ENCODE assay signal across 23 cellular contexts in genomic region chr20:5088688-5089087, GRCh38.
"Had no signal": no experiment of that assay in that cellular context is flagged by ENCODE, and none has a peak within 500 bp of the region (broad histone marks: within the 10 kb centered on the region; RNA-seq: fewer than 3 reads in every experiment).

No MANE protein-coding gene starts in this region.

- H3K27ac Mint-ChIP-seq: activated naive CD4-positive, alpha-beta T cell treated with anti-CD3 and anti-CD28 coated beads, Interleukin-2, amount 50 U/mL, for 24 hours; endodermal cell; T-helper 2 cell treated with Interferon-gamma antibody and Interleukin-4, amounts not matched to agents 5 μg/mL and 100 μg/mL, for 36 hours had no signal

- H3K27ac ChIP-seq: epithelial cell of prostate, gastroesophageal sphincter, thyroid gland, upper lobe of right lung, WERI-Rb-1 had no signal

- H3K4me3 Mint-ChIP-seq: activated naive CD4-positive, alpha-beta T cell treated with anti-CD3 and anti-CD28 coated beads, Interleukin-2, amount 50 U/mL, for 24 hours; activated T-cell treated with anti-CD3 and anti-CD28 coated beads, Interleukin-2, amount 50 U/mL, for 4 hours; endodermal cell; neural crest cell; T-helper 2 cell treated with Interferon-gamma antibody and Interleukin-4, amounts not matched to agents 5 μg/mL and 100 μg/mL, for 36 hours had no signal

- H3K36me3 Mint-ChIP-seq: activated naive CD4-positive, alpha-beta T cell treated with anti-CD3 and anti-CD28 coated beads, Interleukin-2, amount 50 U/mL, for 24 hours had no signal

- H3K9me3 ChIP-seq: gastroesophageal sphincter, right lobe of liver, SK-N-SH, thyroid gland, upper lobe of right lung had no signal

- ATAC-seq: activated T-cell treated with anti-CD3 and anti-CD28 coated beads, Interleukin-2, amount 50 U/mL, for 4 hours; gastroesophageal sphincter; right lobe of liver; upper lobe of right lung had no signal

- H3K4me3 ChIP-seq: gastroesophageal sphincter, right lobe of liver, skin epidermis, thyroid gland, upper lobe of right lung had no signal

- H3K4me1 ChIP-seq: gastroesophageal sphincter, right lobe of liver, thyroid gland had no signal

- DNase-seq: activated CD4-positive, alpha-beta T cell treated with anti-CD3 and anti-CD28 coated beads for 1 hour; activated CD4-positive, alpha-beta T cell treated with anti-CD3 and anti-CD28 coated beads, Interleukin-2, amount 50 U/mL, for 4 hours; activated CD8-positive, alpha-beta memory T cell treated with anti-CD3 and anti-CD28 coated beads, Interleukin-2, amount 50 U/mL, for 48 hours; activated effector memory CD4-positive, alpha-beta T cell treated with Interleukin-2 at 50 U/mL for 16 hours; activated T-cell treated with anti-CD3 and anti-CD28 coated beads, Interleukin-2, amount 50 U/mL, for 4 hours; central memory CD4-positive, alpha-beta T cell; endodermal cell; hypothalamus; midbrain; right lobe of liver; SK-N-SH; stimulated activated CD4-positive, alpha-beta T cell treated with anti-CD3 and anti-CD28 coated beads, Interleukin-1b, Interleukin-23, amount 100 ng/mL, for 48 hours; stimulated activated naive CD4-positive, alpha-beta T cell treated with Interleukin-2 at 50 U/mL for 16 hours; substantia nigra; thyroid gland; upper lobe of right lung; WERI-Rb-1 had no signal

- H3K9me3 Mint-ChIP-seq: activated naive CD4-positive, alpha-beta T cell treated with anti-CD3 and anti-CD28 coated beads, Interleukin-2, amount 50 U/mL, for 24 hours; activated T-cell treated with anti-CD3 and anti-CD28 coated beads, Interleukin-2, amount 50 U/mL, for 4 hours; endodermal cell; neural crest cell; T-helper 2 cell treated with Interferon-gamma antibody and Interleukin-4, amounts not matched to agents 5 μg/mL and 100 μg/mL, for 36 hours had no signal

- H3K27me3 ChIP-seq: gastroesophageal sphincter, right lobe of liver, thyroid gland, upper lobe of right lung had no signal

- H3K36me3 ChIP-seq: right lobe of liver, thyroid gland had no signal

- H3K27me3 Mint-ChIP-seq: activated naive CD4-positive, alpha-beta T cell treated with anti-CD3 and anti-CD28 coated beads, Interleukin-2, amount 50 U/mL, for 24 hours had no signal
